In the genomic region with DNA sequence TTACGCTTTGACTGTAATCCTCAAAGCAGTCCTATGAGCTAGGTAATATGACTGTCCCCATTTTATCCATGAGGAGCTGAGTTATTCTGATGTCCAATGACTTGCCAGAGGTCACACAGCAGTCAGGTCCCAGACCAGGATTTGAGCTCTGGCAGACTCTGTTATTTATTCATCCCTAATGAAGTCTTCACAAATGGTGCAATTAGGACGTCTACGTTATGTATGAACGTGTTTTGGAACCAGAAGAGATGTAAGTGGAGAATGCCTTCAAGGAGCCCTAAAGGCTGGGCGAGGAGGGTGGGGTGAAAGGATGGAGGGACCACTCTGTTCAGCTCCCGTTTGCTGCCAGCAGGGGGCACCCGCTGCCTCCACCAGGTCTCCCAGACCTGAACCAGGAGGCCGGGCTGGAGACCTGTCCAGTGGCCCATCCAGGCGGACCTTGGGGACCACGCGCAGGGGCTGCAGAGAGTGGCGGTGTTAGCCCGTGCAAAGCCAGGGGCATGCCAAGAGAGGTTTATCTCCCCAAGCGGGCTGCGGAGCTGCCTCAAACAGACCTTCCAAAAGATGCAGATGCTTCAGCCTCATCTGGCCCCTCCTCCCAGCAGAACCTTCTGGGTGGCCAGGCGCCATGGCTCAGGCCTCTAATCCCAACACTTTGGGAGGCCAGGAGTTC, we compare ENCODE assay signal across 1 cellular context.
TF ChIP-seq lines count a peak whose summit lies in the region.

No MANE protein-coding gene starts in this region.

TF ChIP-seq in HepG2, 621 proteins besides CTCF, POLR2A, EP300 and RAD21 (continued from another document and continues in another):
- TF ChIP-seq, protein P1, sequence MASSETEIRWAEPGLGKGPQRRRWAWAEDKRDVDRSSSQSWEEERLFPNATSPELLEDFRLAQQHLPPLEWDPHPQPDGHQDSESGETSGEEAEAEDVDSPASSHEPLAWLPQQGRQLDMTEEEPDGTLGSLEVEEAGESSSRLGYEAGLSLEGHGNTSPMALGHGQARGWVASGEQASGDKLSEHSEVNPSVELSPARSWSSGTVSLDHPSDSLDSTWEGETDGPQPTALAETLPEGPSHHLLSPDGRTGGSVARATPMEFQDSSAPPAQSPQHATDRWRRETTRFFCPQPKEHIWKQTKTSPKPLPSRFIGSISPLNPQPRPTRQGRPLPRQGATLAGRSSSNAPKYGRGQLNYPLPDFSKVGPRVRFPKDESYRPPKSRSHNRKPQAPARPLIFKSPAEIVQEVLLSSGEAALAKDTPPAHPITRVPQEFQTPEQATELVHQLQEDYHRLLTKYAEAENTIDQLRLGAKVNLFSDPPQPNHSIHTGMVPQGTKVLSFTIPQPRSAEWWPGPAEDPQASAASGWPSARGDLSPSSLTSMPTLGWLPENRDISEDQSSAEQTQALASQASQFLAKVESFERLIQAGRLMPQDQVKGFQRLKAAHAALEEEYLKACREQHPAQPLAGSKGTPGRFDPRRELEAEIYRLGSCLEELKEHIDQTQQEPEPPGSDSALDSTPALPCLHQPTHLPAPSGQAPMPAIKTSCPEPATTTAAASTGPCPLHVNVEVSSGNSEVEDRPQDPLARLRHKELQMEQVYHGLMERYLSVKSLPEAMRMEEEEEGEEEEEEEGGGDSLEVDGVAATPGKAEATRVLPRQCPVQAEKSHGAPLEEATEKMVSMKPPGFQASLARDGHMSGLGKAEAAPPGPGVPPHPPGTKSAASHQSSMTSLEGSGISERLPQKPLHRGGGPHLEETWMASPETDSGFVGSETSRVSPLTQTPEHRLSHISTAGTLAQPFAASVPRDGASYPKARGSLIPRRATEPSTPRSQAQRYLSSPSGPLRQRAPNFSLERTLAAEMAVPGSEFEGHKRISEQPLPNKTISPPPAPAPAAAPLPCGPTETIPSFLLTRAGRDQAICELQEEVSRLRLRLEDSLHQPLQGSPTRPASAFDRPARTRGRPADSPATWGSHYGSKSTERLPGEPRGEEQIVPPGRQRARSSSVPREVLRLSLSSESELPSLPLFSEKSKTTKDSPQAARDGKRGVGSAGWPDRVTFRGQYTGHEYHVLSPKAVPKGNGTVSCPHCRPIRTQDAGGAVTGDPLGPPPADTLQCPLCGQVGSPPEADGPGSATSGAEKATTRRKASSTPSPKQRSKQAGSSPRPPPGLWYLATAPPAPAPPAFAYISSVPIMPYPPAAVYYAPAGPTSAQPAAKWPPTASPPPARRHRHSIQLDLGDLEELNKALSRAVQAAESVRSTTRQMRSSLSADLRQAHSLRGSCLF (CRISPR knock-in tag; IDR thresholded peaks at IDR 0.05; ENCODE audit: borderline replicate concordance), result no peak
- TF ChIP-seq, protein P2, sequence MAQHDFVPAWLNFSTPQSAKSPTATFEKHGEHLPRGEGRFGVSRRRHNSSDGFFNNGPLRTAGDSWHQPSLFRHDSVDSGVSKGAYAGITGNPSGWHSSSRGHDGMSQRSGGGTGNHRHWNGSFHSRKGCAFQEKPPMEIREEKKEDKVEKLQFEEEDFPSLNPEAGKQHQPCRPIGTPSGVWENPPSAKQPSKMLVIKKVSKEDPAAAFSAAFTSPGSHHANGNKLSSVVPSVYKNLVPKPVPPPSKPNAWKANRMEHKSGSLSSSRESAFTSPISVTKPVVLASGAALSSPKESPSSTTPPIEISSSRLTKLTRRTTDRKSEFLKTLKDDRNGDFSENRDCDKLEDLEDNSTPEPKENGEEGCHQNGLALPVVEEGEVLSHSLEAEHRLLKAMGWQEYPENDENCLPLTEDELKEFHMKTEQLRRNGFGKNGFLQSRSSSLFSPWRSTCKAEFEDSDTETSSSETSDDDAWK (CRISPR knock-in tag; IDR thresholded peaks at IDR 0.05), result no peak
- TF ChIP-seq ZKSCAN5 (CRISPR knock-in tag; IDR thresholded peaks at IDR 0.05) (no peak), ZNF615 (CRISPR knock-in tag; IDR thresholded peaks at IDR 0.05; ENCODE audit: borderline replicate concordance) (no peak), EZH2 (conservative IDR thresholded peaks at IDR 0.05; ENCODE audit: low read depth, low read length) (no peak), KLF9 (CRISPR knock-in tag; IDR thresholded peaks at IDR 0.05; ENCODE audit: low read depth) (no peak), FOXK1 (CRISPR knock-in tag; IDR thresholded peaks at IDR 0.05; ENCODE audit: borderline replicate concordance, low read depth) (no peak), ZMYM3 (CRISPR knock-in tag; IDR thresholded peaks at IDR 0.05) (no peak), RAD51 (IDR thresholded peaks at IDR 0.05; ENCODE audit: borderline replicate concordance) (no peak), AGO1 (IDR thresholded peaks at IDR 0.05; ENCODE audit: low read depth, low read length, poor library complexity, severe bottlenecking) (peak; percentile 74), CBFB (CRISPR knock-in tag; IDR thresholded peaks at IDR 0.05) (no peak), HMG20B (CRISPR knock-in tag; conservative IDR thresholded peaks at IDR 0.05) (no peak), U2AF2 (IDR thresholded peaks at IDR 0.05; ENCODE audit: low read depth, low read length) (no peak), ARNT (IDR thresholded peaks at IDR 0.05) (no peak), RBM39 (IDR thresholded peaks at IDR 0.05; ENCODE audit: low read depth, low read length, poor library complexity, severe bottlenecking) (peak; percentile 25), SOX13 (IDR thresholded peaks at IDR 0.05) (no peak), SOX13 (CRISPR knock-in tag; conservative IDR thresholded peaks at IDR 0.05 in 1 of 2, IDR thresholded peaks at IDR 0.05 in 1 of 2) (no peak), ZNF20 (CRISPR knock-in tag; IDR thresholded peaks at IDR 0.05) (no peak), BHLHE40 (IDR thresholded peaks at IDR 0.05; ENCODE audit: low read length) (no peak)
- TF ChIP-seq, protein P3, sequence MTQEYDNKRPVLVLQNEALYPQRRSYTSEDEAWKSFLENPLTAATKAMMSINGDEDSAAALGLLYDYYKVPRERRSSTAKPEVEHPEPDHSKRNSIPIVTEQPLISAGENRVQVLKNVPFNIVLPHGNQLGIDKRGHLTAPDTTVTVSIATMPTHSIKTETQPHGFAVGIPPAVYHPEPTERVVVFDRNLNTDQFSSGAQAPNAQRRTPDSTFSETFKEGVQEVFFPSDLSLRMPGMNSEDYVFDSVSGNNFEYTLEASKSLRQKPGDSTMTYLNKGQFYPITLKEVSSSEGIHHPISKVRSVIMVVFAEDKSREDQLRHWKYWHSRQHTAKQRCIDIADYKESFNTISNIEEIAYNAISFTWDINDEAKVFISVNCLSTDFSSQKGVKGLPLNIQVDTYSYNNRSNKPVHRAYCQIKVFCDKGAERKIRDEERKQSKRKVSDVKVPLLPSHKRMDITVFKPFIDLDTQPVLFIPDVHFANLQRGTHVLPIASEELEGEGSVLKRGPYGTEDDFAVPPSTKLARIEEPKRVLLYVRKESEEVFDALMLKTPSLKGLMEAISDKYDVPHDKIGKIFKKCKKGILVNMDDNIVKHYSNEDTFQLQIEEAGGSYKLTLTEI (CRISPR knock-in tag; conservative IDR thresholded peaks at IDR 0.05), result no peak
- TF ChIP-seq, protein P4, sequence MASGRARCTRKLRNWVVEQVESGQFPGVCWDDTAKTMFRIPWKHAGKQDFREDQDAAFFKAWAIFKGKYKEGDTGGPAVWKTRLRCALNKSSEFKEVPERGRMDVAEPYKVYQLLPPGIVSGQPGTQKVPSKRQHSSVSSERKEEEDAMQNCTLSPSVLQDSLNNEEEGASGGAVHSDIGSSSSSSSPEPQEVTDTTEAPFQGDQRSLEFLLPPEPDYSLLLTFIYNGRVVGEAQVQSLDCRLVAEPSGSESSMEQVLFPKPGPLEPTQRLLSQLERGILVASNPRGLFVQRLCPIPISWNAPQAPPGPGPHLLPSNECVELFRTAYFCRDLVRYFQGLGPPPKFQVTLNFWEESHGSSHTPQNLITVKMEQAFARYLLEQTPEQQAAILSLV (CRISPR knock-in tag; IDR thresholded peaks at IDR 0.05; ENCODE audit: borderline replicate concordance), result no peak
- TF ChIP-seq, protein P5, sequence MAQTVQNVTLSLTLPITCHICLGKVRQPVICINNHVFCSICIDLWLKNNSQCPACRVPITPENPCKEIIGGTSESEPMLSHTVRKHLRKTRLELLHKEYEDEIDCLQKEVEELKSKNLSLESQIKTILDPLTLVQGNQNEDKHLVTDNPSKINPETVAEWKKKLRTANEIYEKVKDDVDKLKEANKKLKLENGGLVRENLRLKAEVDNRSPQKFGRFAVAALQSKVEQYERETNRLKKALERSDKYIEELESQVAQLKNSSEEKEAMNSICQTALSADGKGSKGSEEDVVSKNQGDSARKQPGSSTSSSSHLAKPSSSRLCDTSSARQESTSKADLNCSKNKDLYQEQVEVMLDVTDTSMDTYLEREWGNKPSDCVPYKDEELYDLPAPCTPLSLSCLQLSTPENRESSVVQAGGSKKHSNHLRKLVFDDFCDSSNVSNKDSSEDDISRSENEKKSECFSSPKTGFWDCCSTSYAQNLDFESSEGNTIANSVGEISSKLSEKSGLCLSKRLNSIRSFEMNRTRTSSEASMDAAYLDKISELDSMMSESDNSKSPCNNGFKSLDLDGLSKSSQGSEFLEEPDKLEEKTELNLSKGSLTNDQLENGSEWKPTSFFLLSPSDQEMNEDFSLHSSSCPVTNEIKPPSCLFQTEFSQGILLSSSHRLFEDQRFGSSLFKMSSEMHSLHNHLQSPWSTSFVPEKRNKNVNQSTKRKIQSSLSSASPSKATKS (CRISPR knock-in tag; IDR thresholded peaks at IDR 0.05), result no peak
- TF ChIP-seq, protein P6, sequence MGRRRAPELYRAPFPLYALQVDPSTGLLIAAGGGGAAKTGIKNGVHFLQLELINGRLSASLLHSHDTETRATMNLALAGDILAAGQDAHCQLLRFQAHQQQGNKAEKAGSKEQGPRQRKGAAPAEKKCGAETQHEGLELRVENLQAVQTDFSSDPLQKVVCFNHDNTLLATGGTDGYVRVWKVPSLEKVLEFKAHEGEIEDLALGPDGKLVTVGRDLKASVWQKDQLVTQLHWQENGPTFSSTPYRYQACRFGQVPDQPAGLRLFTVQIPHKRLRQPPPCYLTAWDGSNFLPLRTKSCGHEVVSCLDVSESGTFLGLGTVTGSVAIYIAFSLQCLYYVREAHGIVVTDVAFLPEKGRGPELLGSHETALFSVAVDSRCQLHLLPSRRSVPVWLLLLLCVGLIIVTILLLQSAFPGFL (CRISPR knock-in tag; IDR thresholded peaks at IDR 0.05), result no peak
- TF ChIP-seq, protein P7, sequence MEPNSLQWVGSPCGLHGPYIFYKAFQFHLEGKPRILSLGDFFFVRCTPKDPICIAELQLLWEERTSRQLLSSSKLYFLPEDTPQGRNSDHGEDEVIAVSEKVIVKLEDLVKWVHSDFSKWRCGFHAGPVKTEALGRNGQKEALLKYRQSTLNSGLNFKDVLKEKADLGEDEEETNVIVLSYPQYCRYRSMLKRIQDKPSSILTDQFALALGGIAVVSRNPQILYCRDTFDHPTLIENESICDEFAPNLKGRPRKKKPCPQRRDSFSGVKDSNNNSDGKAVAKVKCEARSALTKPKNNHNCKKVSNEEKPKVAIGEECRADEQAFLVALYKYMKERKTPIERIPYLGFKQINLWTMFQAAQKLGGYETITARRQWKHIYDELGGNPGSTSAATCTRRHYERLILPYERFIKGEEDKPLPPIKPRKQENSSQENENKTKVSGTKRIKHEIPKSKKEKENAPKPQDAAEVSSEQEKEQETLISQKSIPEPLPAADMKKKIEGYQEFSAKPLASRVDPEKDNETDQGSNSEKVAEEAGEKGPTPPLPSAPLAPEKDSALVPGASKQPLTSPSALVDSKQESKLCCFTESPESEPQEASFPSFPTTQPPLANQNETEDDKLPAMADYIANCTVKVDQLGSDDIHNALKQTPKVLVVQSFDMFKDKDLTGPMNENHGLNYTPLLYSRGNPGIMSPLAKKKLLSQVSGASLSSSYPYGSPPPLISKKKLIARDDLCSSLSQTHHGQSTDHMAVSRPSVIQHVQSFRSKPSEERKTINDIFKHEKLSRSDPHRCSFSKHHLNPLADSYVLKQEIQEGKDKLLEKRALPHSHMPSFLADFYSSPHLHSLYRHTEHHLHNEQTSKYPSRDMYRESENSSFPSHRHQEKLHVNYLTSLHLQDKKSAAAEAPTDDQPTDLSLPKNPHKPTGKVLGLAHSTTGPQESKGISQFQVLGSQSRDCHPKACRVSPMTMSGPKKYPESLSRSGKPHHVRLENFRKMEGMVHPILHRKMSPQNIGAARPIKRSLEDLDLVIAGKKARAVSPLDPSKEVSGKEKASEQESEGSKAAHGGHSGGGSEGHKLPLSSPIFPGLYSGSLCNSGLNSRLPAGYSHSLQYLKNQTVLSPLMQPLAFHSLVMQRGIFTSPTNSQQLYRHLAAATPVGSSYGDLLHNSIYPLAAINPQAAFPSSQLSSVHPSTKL (CRISPR knock-in tag; IDR thresholded peaks at IDR 0.05), result no peak
- TF ChIP-seq, protein P8, sequence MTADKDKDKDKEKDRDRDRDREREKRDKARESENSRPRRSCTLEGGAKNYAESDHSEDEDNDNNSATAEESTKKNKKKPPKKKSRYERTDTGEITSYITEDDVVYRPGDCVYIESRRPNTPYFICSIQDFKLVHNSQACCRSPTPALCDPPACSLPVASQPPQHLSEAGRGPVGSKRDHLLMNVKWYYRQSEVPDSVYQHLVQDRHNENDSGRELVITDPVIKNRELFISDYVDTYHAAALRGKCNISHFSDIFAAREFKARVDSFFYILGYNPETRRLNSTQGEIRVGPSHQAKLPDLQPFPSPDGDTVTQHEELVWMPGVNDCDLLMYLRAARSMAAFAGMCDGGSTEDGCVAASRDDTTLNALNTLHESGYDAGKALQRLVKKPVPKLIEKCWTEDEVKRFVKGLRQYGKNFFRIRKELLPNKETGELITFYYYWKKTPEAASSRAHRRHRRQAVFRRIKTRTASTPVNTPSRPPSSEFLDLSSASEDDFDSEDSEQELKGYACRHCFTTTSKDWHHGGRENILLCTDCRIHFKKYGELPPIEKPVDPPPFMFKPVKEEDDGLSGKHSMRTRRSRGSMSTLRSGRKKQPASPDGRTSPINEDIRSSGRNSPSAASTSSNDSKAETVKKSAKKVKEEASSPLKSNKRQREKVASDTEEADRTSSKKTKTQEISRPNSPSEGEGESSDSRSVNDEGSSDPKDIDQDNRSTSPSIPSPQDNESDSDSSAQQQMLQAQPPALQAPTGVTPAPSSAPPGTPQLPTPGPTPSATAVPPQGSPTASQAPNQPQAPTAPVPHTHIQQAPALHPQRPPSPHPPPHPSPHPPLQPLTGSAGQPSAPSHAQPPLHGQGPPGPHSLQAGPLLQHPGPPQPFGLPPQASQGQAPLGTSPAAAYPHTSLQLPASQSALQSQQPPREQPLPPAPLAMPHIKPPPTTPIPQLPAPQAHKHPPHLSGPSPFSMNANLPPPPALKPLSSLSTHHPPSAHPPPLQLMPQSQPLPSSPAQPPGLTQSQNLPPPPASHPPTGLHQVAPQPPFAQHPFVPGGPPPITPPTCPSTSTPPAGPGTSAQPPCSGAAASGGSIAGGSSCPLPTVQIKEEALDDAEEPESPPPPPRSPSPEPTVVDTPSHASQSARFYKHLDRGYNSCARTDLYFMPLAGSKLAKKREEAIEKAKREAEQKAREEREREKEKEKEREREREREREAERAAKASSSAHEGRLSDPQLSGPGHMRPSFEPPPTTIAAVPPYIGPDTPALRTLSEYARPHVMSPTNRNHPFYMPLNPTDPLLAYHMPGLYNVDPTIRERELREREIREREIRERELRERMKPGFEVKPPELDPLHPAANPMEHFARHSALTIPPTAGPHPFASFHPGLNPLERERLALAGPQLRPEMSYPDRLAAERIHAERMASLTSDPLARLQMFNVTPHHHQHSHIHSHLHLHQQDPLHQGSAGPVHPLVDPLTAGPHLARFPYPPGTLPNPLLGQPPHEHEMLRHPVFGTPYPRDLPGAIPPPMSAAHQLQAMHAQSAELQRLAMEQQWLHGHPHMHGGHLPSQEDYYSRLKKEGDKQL (CRISPR knock-in tag; IDR thresholded peaks at IDR 0.05; ENCODE audit: low read depth), result no peak
- TF ChIP-seq, protein P9, sequence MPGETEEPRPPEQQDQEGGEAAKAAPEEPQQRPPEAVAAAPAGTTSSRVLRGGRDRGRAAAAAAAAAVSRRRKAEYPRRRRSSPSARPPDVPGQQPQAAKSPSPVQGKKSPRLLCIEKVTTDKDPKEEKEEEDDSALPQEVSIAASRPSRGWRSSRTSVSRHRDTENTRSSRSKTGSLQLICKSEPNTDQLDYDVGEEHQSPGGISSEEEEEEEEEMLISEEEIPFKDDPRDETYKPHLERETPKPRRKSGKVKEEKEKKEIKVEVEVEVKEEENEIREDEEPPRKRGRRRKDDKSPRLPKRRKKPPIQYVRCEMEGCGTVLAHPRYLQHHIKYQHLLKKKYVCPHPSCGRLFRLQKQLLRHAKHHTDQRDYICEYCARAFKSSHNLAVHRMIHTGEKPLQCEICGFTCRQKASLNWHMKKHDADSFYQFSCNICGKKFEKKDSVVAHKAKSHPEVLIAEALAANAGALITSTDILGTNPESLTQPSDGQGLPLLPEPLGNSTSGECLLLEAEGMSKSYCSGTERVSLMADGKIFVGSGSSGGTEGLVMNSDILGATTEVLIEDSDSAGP (CRISPR knock-in tag; IDR thresholded peaks at IDR 0.05; ENCODE audit: borderline replicate concordance), result peak; percentile 42
